Comparison of ENCODE assay signal across 2 cellular contexts in the genomic region with DNA sequence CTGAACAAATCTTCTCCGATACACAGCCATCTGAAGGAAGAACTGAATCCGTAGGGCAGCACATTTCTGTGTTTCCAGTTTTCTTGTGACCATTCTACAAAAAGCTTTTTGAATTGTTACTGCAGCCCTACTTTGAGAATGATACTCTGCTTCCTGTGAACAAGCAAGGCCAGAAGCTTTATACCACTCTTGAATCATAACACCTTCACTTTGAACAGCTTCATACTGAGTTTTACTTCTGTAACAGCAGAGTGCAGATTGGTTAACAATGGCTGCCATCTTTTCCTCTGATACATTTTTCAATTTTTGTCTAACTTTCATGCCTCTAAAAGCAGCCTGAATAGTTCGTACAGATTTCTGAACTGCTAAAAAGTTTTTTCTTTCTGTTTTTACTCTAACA.
TF ChIP-seq lines count a peak whose summit lies in the region.

No MANE protein-coding gene starts in this region.

TF ChIP-seq in SK-N-SH, 30 proteins besides CTCF, POLR2A, EP300 and RAD21 (continued from another document):
- TF ChIP-seq SIN3A (IDR thresholded peaks at IDR 0.05; ENCODE audit: borderline replicate concordance, low read depth, low read length) (no peak), TAF1 (IDR thresholded peaks at IDR 0.05; ENCODE audit: borderline replicate concordance, low read depth, low read length) (no peak), RFX5 (IDR thresholded peaks at IDR 0.05; ENCODE audit: low read length) (no peak), JUND (IDR thresholded peaks at IDR 0.05) (no peak), MEF2A (IDR thresholded peaks at IDR 0.05; ENCODE audit: borderline replicate concordance, low read depth) (no peak), ELF1 (IDR thresholded peaks at IDR 0.05) (no peak), FOXJ3 (CRISPR knock-in tag; IDR thresholded peaks at IDR 0.05) (no peak), FOSL2 (IDR thresholded peaks at IDR 0.05; ENCODE audit: borderline replicate concordance, low read depth) (no peak), GABPA (IDR thresholded peaks at IDR 0.05; ENCODE audit: low read depth) (no peak), USF1 (IDR thresholded peaks at IDR 0.05; ENCODE audit: borderline replicate concordance, low read depth) (no peak), RXRA (IDR thresholded peaks at IDR 0.05; ENCODE audit: borderline replicate concordance, low read depth) (no peak), SMC3 (IDR thresholded peaks at IDR 0.05; ENCODE audit: low read depth, low read length) (no peak), TEAD4 (IDR thresholded peaks at IDR 0.05; ENCODE audit: borderline replicate concordance, insufficient read depth) (no peak)
- TF ChIP-seq, protein P1, sequence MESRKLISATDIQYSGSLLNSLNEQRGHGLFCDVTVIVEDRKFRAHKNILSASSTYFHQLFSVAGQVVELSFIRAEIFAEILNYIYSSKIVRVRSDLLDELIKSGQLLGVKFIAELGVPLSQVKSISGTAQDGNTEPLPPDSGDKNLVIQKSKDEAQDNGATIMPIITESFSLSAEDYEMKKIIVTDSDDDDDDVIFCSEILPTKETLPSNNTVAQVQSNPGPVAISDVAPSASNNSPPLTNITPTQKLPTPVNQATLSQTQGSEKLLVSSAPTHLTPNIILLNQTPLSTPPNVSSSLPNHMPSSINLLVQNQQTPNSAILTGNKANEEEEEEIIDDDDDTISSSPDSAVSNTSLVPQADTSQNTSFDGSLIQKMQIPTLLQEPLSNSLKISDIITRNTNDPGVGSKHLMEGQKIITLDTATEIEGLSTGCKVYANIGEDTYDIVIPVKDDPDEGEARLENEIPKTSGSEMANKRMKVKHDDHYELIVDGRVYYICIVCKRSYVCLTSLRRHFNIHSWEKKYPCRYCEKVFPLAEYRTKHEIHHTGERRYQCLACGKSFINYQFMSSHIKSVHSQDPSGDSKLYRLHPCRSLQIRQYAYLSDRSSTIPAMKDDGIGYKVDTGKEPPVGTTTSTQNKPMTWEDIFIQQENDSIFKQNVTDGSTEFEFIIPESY (IDR thresholded peaks at IDR 0.05; ENCODE audit: borderline replicate concordance, low read depth), result no peak

TF ChIP-seq in SK-N-SH treated with all-trans-retinoic acid at 6 μM for 48 hours, 23 proteins besides CTCF, POLR2A, EP300 and RAD21:
- TF ChIP-seq ZFP30 (CRISPR knock-in tag; IDR thresholded peaks at IDR 0.05) (no peak), ESRRG (CRISPR knock-in tag; IDR thresholded peaks at IDR 0.05) (no peak), ZNF70 (CRISPR knock-in tag; IDR thresholded peaks at IDR 0.05) (no peak), TCF4 (CRISPR knock-in tag; IDR thresholded peaks at IDR 0.05; ENCODE audit: borderline replicate concordance) (no peak), SNAI2 (CRISPR knock-in tag; IDR thresholded peaks at IDR 0.05) (no peak), CSDC2 (CRISPR knock-in tag; IDR thresholded peaks at IDR 0.05) (no peak), PATZ1 (CRISPR knock-in tag; IDR thresholded peaks at IDR 0.05; ENCODE audit: borderline replicate concordance) (no peak), OSR1 (CRISPR knock-in tag; IDR thresholded peaks at IDR 0.05) (no peak), ZNF565 (CRISPR knock-in tag; conservative IDR thresholded peaks at IDR 0.05; ENCODE audit: low read depth) (no peak), GLIS3 (CRISPR knock-in tag; IDR thresholded peaks at IDR 0.05) (no peak), BACH2 (CRISPR knock-in tag; IDR thresholded peaks at IDR 0.05; ENCODE audit: borderline replicate concordance) (no peak), ZC3H10 (CRISPR knock-in tag; IDR thresholded peaks at IDR 0.05) (no peak), ZFP3 (CRISPR knock-in tag; IDR thresholded peaks at IDR 0.05) (no peak), POU6F1 (CRISPR knock-in tag; IDR thresholded peaks at IDR 0.05; ENCODE audit: borderline replicate concordance, low read depth) (no peak), PPARA (CRISPR knock-in tag; IDR thresholded peaks at IDR 0.05; ENCODE audit: borderline replicate concordance) (no peak), RARB (CRISPR knock-in tag; IDR thresholded peaks at IDR 0.05) (no peak), ZNF8 (CRISPR knock-in tag; IDR thresholded peaks at IDR 0.05) (no peak), TOX (CRISPR knock-in tag; IDR thresholded peaks at IDR 0.05; ENCODE audit: borderline replicate concordance) (no peak; the same call in 1 of the 2 replicates), ISL1 (CRISPR knock-in tag; IDR thresholded peaks at IDR 0.05) (no peak)
- TF ChIP-seq, protein P2, sequence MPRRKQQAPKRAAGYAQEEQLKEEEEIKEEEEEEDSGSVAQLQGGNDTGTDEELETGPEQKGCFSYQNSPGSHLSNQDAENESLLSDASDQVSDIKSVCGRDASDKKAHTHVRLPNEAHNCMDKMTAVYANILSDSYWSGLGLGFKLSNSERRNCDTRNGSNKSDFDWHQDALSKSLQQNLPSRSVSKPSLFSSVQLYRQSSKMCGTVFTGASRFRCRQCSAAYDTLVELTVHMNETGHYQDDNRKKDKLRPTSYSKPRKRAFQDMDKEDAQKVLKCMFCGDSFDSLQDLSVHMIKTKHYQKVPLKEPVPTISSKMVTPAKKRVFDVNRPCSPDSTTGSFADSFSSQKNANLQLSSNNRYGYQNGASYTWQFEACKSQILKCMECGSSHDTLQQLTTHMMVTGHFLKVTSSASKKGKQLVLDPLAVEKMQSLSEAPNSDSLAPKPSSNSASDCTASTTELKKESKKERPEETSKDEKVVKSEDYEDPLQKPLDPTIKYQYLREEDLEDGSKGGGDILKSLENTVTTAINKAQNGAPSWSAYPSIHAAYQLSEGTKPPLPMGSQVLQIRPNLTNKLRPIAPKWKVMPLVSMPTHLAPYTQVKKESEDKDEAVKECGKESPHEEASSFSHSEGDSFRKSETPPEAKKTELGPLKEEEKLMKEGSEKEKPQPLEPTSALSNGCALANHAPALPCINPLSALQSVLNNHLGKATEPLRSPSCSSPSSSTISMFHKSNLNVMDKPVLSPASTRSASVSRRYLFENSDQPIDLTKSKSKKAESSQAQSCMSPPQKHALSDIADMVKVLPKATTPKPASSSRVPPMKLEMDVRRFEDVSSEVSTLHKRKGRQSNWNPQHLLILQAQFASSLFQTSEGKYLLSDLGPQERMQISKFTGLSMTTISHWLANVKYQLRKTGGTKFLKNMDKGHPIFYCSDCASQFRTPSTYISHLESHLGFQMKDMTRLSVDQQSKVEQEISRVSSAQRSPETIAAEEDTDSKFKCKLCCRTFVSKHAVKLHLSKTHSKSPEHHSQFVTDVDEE (CRISPR knock-in tag; IDR thresholded peaks at IDR 0.05), result no peak
